ENCODE assay signal across 1 cellular context in the genomic region with DNA sequence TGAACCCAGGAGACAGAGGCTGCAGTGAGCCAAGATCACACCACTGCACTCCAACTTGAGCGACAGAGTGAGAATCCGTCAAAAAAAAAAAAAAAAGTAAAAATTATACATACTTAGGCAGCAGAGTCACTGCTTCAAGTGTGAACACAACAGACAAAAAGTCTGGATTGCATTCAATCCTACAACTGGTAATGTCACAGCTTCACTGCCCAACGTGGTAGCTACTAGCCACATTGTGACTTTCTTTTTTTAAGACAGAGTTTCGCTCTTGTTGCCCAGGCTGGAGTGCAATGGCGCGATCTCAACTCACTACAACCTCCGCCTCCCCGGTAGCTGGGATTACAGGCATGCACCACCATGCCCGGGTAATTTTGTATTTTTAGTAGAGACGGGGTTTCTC. TPM values are rescaled to one million over a fixed set of nuclear protein-coding genes. Genes with fewer than 3 reads are reported as not detected.
"Had no signal": no experiment of that assay in that cellular context is flagged by ENCODE, and none has a peak within 500 bp of the region (broad histone marks: within the 10 kb centered on the region; RNA-seq: fewer than 3 reads in every experiment).

No MANE protein-coding gene starts in this region.

RNA-seq across cellular contexts. Expression of a gene that starts 31.0 kb away (rescaled TPM):
- total RNA-seq: RPMI7951 had no signal

RNA-seq across cellular contexts. Expression of a gene that starts 33.2 kb away (rescaled TPM):
- total RNA-seq: RPMI7951 had no signal
